Comparison of ENCODE assay signal across 22 cellular contexts in the genomic region with DNA sequence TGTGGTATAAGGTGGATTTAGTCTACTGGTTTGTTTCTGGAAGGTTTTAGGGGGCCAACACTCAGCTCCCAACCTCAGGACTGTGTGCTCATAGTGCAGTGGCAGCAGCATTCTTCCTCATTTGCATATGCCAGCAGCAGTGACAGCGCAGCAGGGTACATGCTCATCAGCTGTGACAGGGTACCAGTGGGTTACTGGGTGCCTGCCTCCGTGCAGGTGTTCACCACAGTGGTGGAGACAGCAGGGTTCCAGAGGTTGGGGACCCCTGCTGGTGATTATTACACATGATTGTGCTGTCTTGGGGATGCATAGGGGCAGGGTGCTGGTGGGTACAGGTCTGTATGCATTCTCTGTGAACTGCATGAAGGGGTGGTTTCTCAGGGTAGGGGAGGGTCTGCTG. TPM values are rescaled to one million over a fixed set of nuclear protein-coding genes. Genes with fewer than 3 reads are reported as not detected.
DNase-seq lines count a peak whose midpoint lies in the region; ATAC-seq and TF ChIP-seq lines count a peak whose summit lies in the region.
"Had no signal": no experiment of that assay in that cellular context is flagged by ENCODE, and none has a peak within 500 bp of the region (broad histone marks: within the 10 kb centered on the region; RNA-seq: fewer than 3 reads in every experiment).

No MANE protein-coding gene starts in this region.

- no peaks in the 10 kb centered on the region for H3F3A ChIP-seq in DOHH2 (ENCODE audit: control insufficient read depth, insufficient read depth)

- peaks cover 22% of the 10 kb centered on the region for H3K27me3 Mint-ChIP-seq in T-helper 17 cell
- H3K27me3 Mint-ChIP-seq in CD4-positive, alpha-beta memory T cell: peaks cover 5 to 14% of the 10 kb centered on the region in 2 donors
- H3K27me3 Mint-ChIP-seq: activated CD4-positive, alpha-beta T cell treated with anti-CD3 and anti-CD28 coated beads, Interleukin-2, amount 10 ng/mL, durations not matched to agents 7 days and 5 days had no signal

- POLR2A ChIA-PET in CD4-positive, alpha-beta memory T cell (lab: Charles Lee; ENCODE audit: partially characterized antibody): no interaction called here

- H3K79me2 ChIP-seq in DOHH2 (ENCODE audit: control insufficient read depth, low read length): no peaks in the 10 kb centered on the region
- H3K79me2 ChIP-seq: hepatocyte had no signal

- TF ChIP-seq CTCF in DOHH2 (IDR thresholded peaks at IDR 0.05; ENCODE audit: low read depth, low read length, poor library complexity, severe bottlenecking): peak; percentile 21

- peaks cover 0 to 3% (median 0%) of the 10 kb centered on the region in 8 donors for H3K9me3 Mint-ChIP-seq in CD4-positive, alpha-beta memory T cell

- H4K20me1 ChIP-seq in DOHH2 (ENCODE audit: control insufficient read depth, insufficient read depth, low read depth, low read length): no peaks in the 10 kb centered on the region

- H3K36me3 ChIP-seq in DOHH2 (ENCODE audit: control insufficient read depth, low read length): no peaks in the 10 kb centered on the region
- no peaks in the 10 kb centered on the region for H3K36me3 ChIP-seq in CD4-positive, alpha-beta memory T cell (ENCODE audit: insufficient read depth, low read length)

- no peaks in the 10 kb centered on the region for H3K27me3 ChIP-seq in DOHH2 (ENCODE audit: control insufficient read depth, low read length)
- no peaks in the 10 kb centered on the region for H3K27me3 ChIP-seq in CD4-positive, alpha-beta memory T cell (ENCODE audit: insufficient read depth, low read length)
- H3K27me3 ChIP-seq: hepatocyte had no signal

- DNase-seq in epithelial cell of prostate (ENCODE audit: low read depth, low spot score) (no peak), nucleus accumbens (lab: John Stamatoyannopoulos, UW) (no peak), T-helper 17 cell (no peak)
- no peak for DNase-seq in CD4-positive, alpha-beta memory T cell
- DNase-seq: activated CD4-positive, alpha-beta T cell treated with anti-CD3 and anti-CD28 coated beads, Interleukin-2, amount 10 ng/mL, durations not matched to agents 7 days and 5 days; activated T-cell treated with anti-CD3 and anti-CD28 coated beads, Interleukin-2, amount 50 U/mL, for 72 hours; amniotic stem cell; cortex of kidney; DMS 273 treated with DMSO at 0.1 percent for 48 hours; left cardiac atrium; NCI-H2029; NCI-H69; Right ventricle myocardium superior; stomach; T-helper 9 cell had no signal

- H3K4me2 ChIP-seq in DOHH2 (ENCODE audit: low read length): no peak overlapping the region
- H3K4me2 ChIP-seq: hepatocyte had no signal

- H3K36me3 Mint-ChIP-seq in T-helper 17 cell (ENCODE audit: low read depth): peaks cover 4% of the 10 kb centered on the region
- peaks cover 0 to 3% of the 10 kb centered on the region in 2 donors for H3K36me3 Mint-ChIP-seq in CD4-positive, alpha-beta memory T cell

- no peak overlapping the region for H3K4me3 ChIP-seq in DOHH2 (ENCODE audit: low read length)
- no peak overlapping the region for H3K4me3 ChIP-seq in CD4-positive, alpha-beta memory T cell (ENCODE audit: low read length in 2 of 2)
- H3K4me3 ChIP-seq: hepatocyte, stomach had no signal

- H3K27ac ChIP-seq in DOHH2 (ENCODE audit: low read depth, low read length): no peak overlapping the region
- peak overlapping the region; percentile 52 for H3K27ac ChIP-seq in epithelial cell of prostate
- H3K27ac ChIP-seq in CD4-positive, alpha-beta memory T cell (ENCODE audit: low read depth, low read length): no peak overlapping the region
- H3K27ac ChIP-seq: hepatocyte, stomach had no signal

- no peaks in the 10 kb centered on the region for H3K4me1 ChIP-seq in DOHH2 (ENCODE audit: control insufficient read depth, low read length)
- no peaks in the 10 kb centered on the region for H3K4me1 ChIP-seq in CD4-positive, alpha-beta memory T cell (ENCODE audit: insufficient read depth, low read length)
- H3K4me1 ChIP-seq: stomach had no signal

- no peak overlapping the region for H3K27ac Mint-ChIP-seq in T-helper 17 cell
- H3K27ac Mint-ChIP-seq in CD4-positive, alpha-beta memory T cell: no peak overlapping the region
- H3K27ac Mint-ChIP-seq: activated CD4-positive, alpha-beta T cell treated with anti-CD3 and anti-CD28 coated beads, Interleukin-2, amount 10 ng/mL, durations not matched to agents 7 days and 5 days; activated T-cell treated with anti-CD3 and anti-CD28 coated beads, Interleukin-2, amount 50 U/mL, for 72 hours had no signal

- intact Hi-C loops in CD4-positive, alpha-beta memory T cell (cut with micrococcal nuclease): no loop called here

- CTCF ChIA-PET in CD4-positive, alpha-beta memory T cell (lab: Charles Lee; ENCODE audit: partially characterized antibody): no interaction called here

- no peaks in the 10 kb centered on the region for H3K9me3 ChIP-seq in DOHH2 (ENCODE audit: control insufficient read depth, insufficient read depth, low read length)
- no peaks in the 10 kb centered on the region for H3K9me3 ChIP-seq in T-helper 17 cell (ENCODE audit: control insufficient read depth, low read length, poor library complexity, severe bottlenecking)
- no peaks in the 10 kb centered on the region for H3K9me3 ChIP-seq in CD4-positive, alpha-beta memory T cell (ENCODE audit: control insufficient read depth in 1 of 2, low read length in 2 of 2)

- peak; percentile 69 for ATAC-seq in GM18519 (IDR thresholded peaks at IDR 0.05; ENCODE audit: low FRiP score, unreplicated experiment)
- ATAC-seq in HG03354 (IDR thresholded peaks at IDR 0.05; ENCODE audit: poor library complexity, severe bottlenecking, unreplicated experiment): peak; percentile 59
- no peak for ATAC-seq in HG02852 (IDR thresholded peaks at IDR 0.05; ENCODE audit: unreplicated experiment)
- no peak for ATAC-seq in T-helper 17 cell
- ATAC-seq: activated T-cell treated with anti-CD3 and anti-CD28 coated beads, Interleukin-2, amount 50 U/mL, for 72 hours; left cardiac atrium had no signal

- no peak overlapping the region for H3K4me3 Mint-ChIP-seq in T-helper 17 cell
- H3K4me3 Mint-ChIP-seq in CD4-positive, alpha-beta memory T cell: no peak overlapping the region
- H3K4me3 Mint-ChIP-seq: activated CD4-positive, alpha-beta T cell treated with anti-CD3 and anti-CD28 coated beads, Interleukin-2, amount 10 ng/mL, durations not matched to agents 7 days and 5 days; activated T-cell treated with anti-CD3 and anti-CD28 coated beads, Interleukin-2, amount 50 U/mL, for 72 hours had no signal

- H3K4me1 Mint-ChIP-seq in T-helper 17 cell: no peaks in the 10 kb centered on the region
- H3K4me1 Mint-ChIP-seq in CD4-positive, alpha-beta memory T cell: no peaks in the 10 kb centered on the region
- H3K4me1 Mint-ChIP-seq: activated CD4-positive, alpha-beta T cell treated with anti-CD3 and anti-CD28 coated beads, Interleukin-2, amount 10 ng/mL, durations not matched to agents 7 days and 5 days had no signal

- H3K9me2 ChIP-seq in DOHH2 (replicated peaks; ENCODE audit: control insufficient read depth, low read length): no peaks in the 10 kb centered on the region

RNA-seq across cellular contexts. Expression of gene IFNE, which starts 45.5 kb away (rescaled TPM):
- not detected for total RNA-seq in T-helper 17 cell
- total RNA-seq in CD4-positive, alpha-beta memory T cell: not detected
- polyA plus RNA-seq in CD4-positive, alpha-beta memory T cell: not detected
- total RNA-seq: activated CD4-positive, alpha-beta T cell treated with anti-CD3 and anti-CD28 coated beads, Interleukin-2, amount 10 ng/mL, durations not matched to agents 7 days and 5 days; activated T-cell treated with anti-CD3 and anti-CD28 coated beads, Interleukin-2, amount 50 U/mL, for 72 hours; left cardiac atrium; osteocyte; Right ventricle myocardium superior; skeletal muscle tissue had no signal
- polyA plus RNA-seq: hepatocyte had no signal

Comparison
In these comparisons a context has a peak if more than half of its experiments do, and no peak if none do; other contexts are left out.
1. ATAC-seq: peak in GM18519 (single experiment) and HG03354 (single experiment); none in HG02852 (single experiment) and T-helper 17 cell (single experiment).